Comparison of ENCODE assay signal across 8 cellular contexts in the genomic region with DNA sequence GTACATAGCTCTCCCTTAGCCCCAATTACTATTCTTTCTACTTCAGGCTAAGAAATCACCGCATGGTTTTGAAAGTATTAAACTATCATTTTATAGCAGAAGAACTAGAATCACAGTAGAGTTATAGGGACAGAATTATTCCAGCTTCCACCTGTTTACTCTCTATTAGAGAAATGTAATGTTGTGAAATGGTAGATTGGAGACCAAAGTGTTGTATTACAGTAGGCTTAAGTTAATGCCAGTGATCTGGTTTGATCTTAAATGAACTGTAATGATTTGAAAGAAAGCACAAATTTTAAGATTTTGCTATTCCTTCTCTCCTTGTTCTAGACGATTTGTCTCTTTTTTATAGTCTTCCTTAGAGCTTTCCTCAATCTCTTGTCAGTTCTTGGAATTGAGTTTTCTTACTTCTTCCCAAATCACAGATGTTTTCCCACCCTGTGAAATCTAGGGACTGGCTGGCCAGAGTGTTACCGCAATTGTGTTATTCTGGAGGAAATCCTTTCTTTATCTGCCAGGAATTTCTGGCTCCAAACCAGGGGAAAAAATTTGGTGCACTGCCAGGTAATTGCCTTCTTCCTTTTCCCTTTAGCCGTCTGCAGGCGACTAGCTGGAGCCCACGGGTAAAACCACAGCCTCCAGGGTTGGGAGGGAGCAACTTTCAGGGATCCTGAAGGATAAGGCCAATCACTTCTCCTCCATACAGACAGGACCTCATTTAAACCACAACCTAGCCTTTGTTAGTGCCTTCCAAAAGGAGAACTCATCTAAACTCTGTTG. TPM values are rescaled to one million over a fixed set of nuclear protein-coding genes. Genes with fewer than 3 reads are reported as not detected.
DNase-seq lines count a peak whose midpoint lies in the region; TF ChIP-seq lines count a peak whose summit lies in the region.

No MANE protein-coding gene starts in this region.

- intact Hi-C loops in colonic mucosa (cut with DNase I): no loop called here

- no peaks in the 10 kb centered on the region for H3K4me1 ChIP-seq in colonic mucosa

- no peak overlapping the region for H3K4me3 ChIP-seq in AG04449 (ENCODE audit: low read depth, low read length)
- no peak overlapping the region for H3K4me3 ChIP-seq in colonic mucosa

- H3K27ac ChIP-seq in colonic mucosa: no peak overlapping the region

- no peaks in the 10 kb centered on the region for H3K27me3 ChIP-seq in colonic mucosa

- POLR2A ChIA-PET in AG04449 (lab: Yijun Ruan, JAX): interaction anchor here (0.6 kb wide), 1 partner anchor 112 kb away, joined by 3 read pairs; no protein-coding TSS in a partner anchor

- no peak for TF ChIP-seq EP300 in Ishikawa (IDR thresholded peaks at IDR 0.05; ENCODE audit: borderline replicate concordance)

- H3K9me3 ChIP-seq in colonic mucosa: no peaks in the 10 kb centered on the region

- TF ChIP-seq CTCF in AG04449 (IDR thresholded peaks at IDR 0.05; ENCODE audit: insufficient read depth, low read length, missing control alignments): no peak
- no peak for TF ChIP-seq CTCF in colonic mucosa (IDR thresholded peaks at IDR 0.05)

- no peaks in the 10 kb centered on the region for H3K36me3 ChIP-seq in colonic mucosa

- DNase-seq in AG04449 (ENCODE audit: low read depth, low spot score): peak; percentile 26
- peak; percentile 86 for DNase-seq in colonic mucosa
- peak; percentile 31 for DNase-seq in medulla oblongata (ENCODE audit: extremely low spot score)
- no peak for DNase-seq in activated CD4-positive, CD25-positive, alpha-beta regulatory T cell (lab: John Stamatoyannopoulos, UW)
- DNase-seq in NCI-H2171 (lab: John Stamatoyannopoulos, UW): no peak
- no peak for DNase-seq in DMS114 treated with DMSO at 0.1 percent for 48 hours (lab: John Stamatoyannopoulos, UW; ENCODE audit: unreplicated experiment)
- DNase-seq in OCI-M1 (lab: John Stamatoyannopoulos, UW): no peak

- CTCF ChIA-PET in AG04449 (lab: Yijun Ruan, JAX): interaction anchor here (1.0 to 1.5 kb wide), 2 partner anchors 25 to 521 kb away, joined by 3 read pairs; no protein-coding TSS in a partner anchor

- no peak for TF ChIP-seq RAD21 in Ishikawa (IDR thresholded peaks at IDR 0.05; ENCODE audit: low read depth)

- no peak overlapping the region for H3K9ac ChIP-seq in colonic mucosa (ENCODE audit: low read depth in 2 of 2, low read length in 2 of 2)

TF ChIP-seq in Ishikawa, 13 proteins besides CTCF, POLR2A, EP300 and RAD21:
- TF ChIP-seq CREB1 (IDR thresholded peaks at IDR 0.05; ENCODE audit: low read depth) (no peak), EGR1 (IDR thresholded peaks at IDR 0.05) (no peak), NFIC (IDR thresholded peaks at IDR 0.05) (peak; percentile 96), TCF12 (IDR thresholded peaks at IDR 0.05; ENCODE audit: low read depth) (peak; percentile 56; the same call in 1 of the 2 replicates), ZBTB7A (IDR thresholded peaks at IDR 0.05; ENCODE audit: low read depth) (no peak), YY1 (IDR thresholded peaks at IDR 0.05; ENCODE audit: low read depth) (no peak), CEBPB (IDR thresholded peaks at IDR 0.05) (no peak), TEAD4 (IDR thresholded peaks at IDR 0.05) (peak; percentile 83), FOXM1 (IDR thresholded peaks at IDR 0.05; ENCODE audit: borderline replicate concordance, low read depth) (peak; percentile 28; the same call in 1 of the 2 replicates), TAF1 (IDR thresholded peaks at IDR 0.05; ENCODE audit: low read depth) (no peak)
- TF ChIP-seq, protein P1, sequence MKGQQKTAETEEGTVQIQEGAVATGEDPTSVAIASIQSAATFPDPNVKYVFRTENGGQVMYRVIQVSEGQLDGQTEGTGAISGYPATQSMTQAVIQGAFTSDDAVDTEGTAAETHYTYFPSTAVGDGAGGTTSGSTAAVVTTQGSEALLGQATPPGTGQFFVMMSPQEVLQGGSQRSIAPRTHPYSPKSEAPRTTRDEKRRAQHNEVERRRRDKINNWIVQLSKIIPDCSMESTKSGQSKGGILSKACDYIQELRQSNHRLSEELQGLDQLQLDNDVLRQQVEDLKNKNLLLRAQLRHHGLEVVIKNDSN (IDR thresholded peaks at IDR 0.05): no peak
- TF ChIP-seq, protein P2, sequence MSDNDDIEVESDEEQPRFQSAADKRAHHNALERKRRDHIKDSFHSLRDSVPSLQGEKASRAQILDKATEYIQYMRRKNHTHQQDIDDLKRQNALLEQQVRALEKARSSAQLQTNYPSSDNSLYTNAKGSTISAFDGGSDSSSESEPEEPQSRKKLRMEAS (IDR thresholded peaks at IDR 0.05): no peak
- TF ChIP-seq, protein P3, sequence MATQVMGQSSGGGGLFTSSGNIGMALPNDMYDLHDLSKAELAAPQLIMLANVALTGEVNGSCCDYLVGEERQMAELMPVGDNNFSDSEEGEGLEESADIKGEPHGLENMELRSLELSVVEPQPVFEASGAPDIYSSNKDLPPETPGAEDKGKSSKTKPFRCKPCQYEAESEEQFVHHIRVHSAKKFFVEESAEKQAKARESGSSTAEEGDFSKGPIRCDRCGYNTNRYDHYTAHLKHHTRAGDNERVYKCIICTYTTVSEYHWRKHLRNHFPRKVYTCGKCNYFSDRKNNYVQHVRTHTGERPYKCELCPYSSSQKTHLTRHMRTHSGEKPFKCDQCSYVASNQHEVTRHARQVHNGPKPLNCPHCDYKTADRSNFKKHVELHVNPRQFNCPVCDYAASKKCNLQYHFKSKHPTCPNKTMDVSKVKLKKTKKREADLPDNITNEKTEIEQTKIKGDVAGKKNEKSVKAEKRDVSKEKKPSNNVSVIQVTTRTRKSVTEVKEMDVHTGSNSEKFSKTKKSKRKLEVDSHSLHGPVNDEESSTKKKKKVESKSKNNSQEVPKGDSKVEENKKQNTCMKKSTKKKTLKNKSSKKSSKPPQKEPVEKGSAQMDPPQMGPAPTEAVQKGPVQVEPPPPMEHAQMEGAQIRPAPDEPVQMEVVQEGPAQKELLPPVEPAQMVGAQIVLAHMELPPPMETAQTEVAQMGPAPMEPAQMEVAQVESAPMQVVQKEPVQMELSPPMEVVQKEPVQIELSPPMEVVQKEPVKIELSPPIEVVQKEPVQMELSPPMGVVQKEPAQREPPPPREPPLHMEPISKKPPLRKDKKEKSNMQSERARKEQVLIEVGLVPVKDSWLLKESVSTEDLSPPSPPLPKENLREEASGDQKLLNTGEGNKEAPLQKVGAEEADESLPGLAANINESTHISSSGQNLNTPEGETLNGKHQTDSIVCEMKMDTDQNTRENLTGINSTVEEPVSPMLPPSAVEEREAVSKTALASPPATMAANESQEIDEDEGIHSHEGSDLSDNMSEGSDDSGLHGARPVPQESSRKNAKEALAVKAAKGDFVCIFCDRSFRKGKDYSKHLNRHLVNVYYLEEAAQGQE (IDR thresholded peaks at IDR 0.05; ENCODE audit: low read depth): no peak
TF ChIP-seq in Ishikawa: peak in this region for 4.

RNA-seq across cellular contexts. Expression of a gene that starts 51.7 kb away (rescaled TPM):
- 10 to 100 TPM; 34.3 to 62.7 TPM for total RNA-seq in colonic mucosa

RNA-seq across cellular contexts. Expression of a gene that starts 58.9 kb away (rescaled TPM):
- 10 to 100 TPM; 23.0 to 44.7 TPM for total RNA-seq in colonic mucosa

Comparison
In these comparisons a context has a peak if more than half of its experiments do, and no peak if none do; other contexts are left out.
1. DNase-seq: peak in AG04449 (single experiment), colonic mucosa (single experiment) and medulla oblongata (single experiment); none in activated CD4-positive, CD25-positive, alpha-beta regulatory T cell (0 of 4), NCI-H2171 (single experiment), DMS114 treated with DMSO at 0.1 percent for 48 hours (single experiment) and OCI-M1 (single experiment).